ENCODE assay signal across 2 cellular contexts in genomic region chr14:103043257-103043893, GRCh38.
TF ChIP-seq lines count a peak whose summit lies in the region.

No MANE protein-coding gene starts in this region.

TF ChIP-seq in HEK293, 187 proteins besides CTCF, POLR2A, EP300 and RAD21:
- TF ChIP-seq ZNF146 (tag by site-specific recombination; IDR thresholded peaks at IDR 0.05) (peak; percentile 84), ZNF394 (tag by site-specific recombination; IDR thresholded peaks at IDR 0.05; ENCODE audit: borderline replicate concordance) (no peak)

TF ChIP-seq in K562, 482 proteins besides CTCF, POLR2A, EP300 and RAD21:
- TF ChIP-seq MYBL2 (IDR thresholded peaks at IDR 0.05; ENCODE audit: low read depth) (no peak), MYBL2 (CRISPR knock-in tag; IDR thresholded peaks at IDR 0.05; ENCODE audit: borderline replicate concordance) (no peak), ZBTB40 (IDR thresholded peaks at IDR 0.05) (peak; percentile 55; the same call in 1 of the 2 replicates), ZBTB40 (CRISPR knock-in tag; IDR thresholded peaks at IDR 0.05) (no peak), ZC3H8 (IDR thresholded peaks at IDR 0.05) (no peak), ZNF384 (IDR thresholded peaks at IDR 0.05; ENCODE audit: low read depth, low read length) (peak; percentile 32; the same call in 1 of the 2 replicates), DNMT1 (IDR thresholded peaks at IDR 0.05) (no peak), PPARD (CRISPR knock-in tag; IDR thresholded peaks at IDR 0.05) (no peak), ZNF232 (CRISPR knock-in tag; IDR thresholded peaks at IDR 0.05) (no peak)
